ENCODE assay signal across 3 cellular contexts in the genomic region with DNA sequence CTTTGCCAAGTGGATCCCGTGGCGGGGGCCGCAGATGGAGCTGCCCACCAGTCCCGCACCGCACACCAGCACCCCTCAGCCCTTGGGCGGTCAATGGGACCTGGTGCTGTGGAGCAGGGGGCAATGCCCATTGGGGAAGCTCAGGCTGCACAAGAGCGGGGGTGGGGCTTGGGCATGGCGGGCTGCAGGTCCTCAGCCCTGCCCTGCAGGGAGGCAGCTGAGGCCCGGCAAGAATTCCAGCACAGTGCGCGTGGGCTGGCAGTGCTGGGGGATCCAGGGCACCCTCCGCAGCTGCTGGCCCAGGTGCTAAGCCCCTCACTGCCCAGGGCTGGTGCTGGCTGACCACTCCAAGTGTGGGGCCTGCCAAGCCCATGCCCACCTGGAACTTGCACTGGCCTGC.
"Had no signal": no experiment of that assay in that cellular context is flagged by ENCODE, and none has a peak within 500 bp of the region (broad histone marks: within the 10 kb centered on the region; RNA-seq: fewer than 3 reads in every experiment).

No MANE protein-coding gene starts in this region.

- ATAC-seq: GM12878 had no signal

- DNase-seq: GDM1, GF-D8 had no signal

- H3K4me3 ChIP-seq: GM12878 had no signal
